Comparison of ENCODE assay signal across 25 cellular contexts in genomic region chr19:55527197-55528029, GRCh38. TPM values are rescaled to one million over a fixed set of nuclear protein-coding genes. Genes with fewer than 3 reads are reported as not detected.
"Had no signal": no experiment of that assay in that cellular context is flagged by ENCODE, and none has a peak within 500 bp of the region (broad histone marks: within the 10 kb centered on the region; RNA-seq: fewer than 3 reads in every experiment).

No MANE protein-coding gene starts in this region.

- H3K9me3 ChIP-seq: ascending aorta, body of pancreas, MG63, Peyer's patch, SJCRH30, SK-N-SH had no signal

- DNase-seq: activated CD4-positive, alpha-beta T cell treated with anti-CD3 and anti-CD28 coated beads for 48 hours; activated CD4-positive, alpha-beta T cell treated with anti-CD3 and anti-CD28 coated beads, Interleukin-2, amount 50 U/mL, for 4 hours; activated CD4-positive, CD25-positive, alpha-beta regulatory T cell treated with anti-CD3 and anti-CD28 coated beads, Interleukin-2, amount 50 U/mL, for 72 hours; activated CD8-positive, alpha-beta memory T cell treated with anti-CD3 and anti-CD28 coated beads, Interleukin-2, amount 50 U/mL, for 48 hours; activated CD8-positive, alpha-beta T cell treated with anti-CD3 and anti-CD28 coated beads, Interleukin-2, amount 10 ng/mL, durations not matched to agents 7 days and 5 days; activated effector memory CD4-positive, alpha-beta T cell treated with Interleukin-2 at 50 U/mL for 16 hours; activated naive CD4-positive, alpha-beta T cell; activated naive CD8-positive, alpha-beta T cell treated with anti-CD3 and anti-CD28 coated beads, Interleukin-2, amount 50 U/mL, for 24 hours; activated T-cell treated with anti-CD3 and anti-CD28 coated beads, Interleukin-2, amount 50 U/mL, for 1 hour; amniotic stem cell; MG63; NCI-H2107; NCI-H226; NCI-H526 treated with DMSO at 0.1 percent for 48 hours; NK-92 treated with Interleukin-12 subunit alpha and Interleukin-12 subunit beta, amount 100 ng/mL, for 24 hours; Peyer's patch; Right ventricle myocardium superior; T-helper 1 cell; WERI-Rb-1 had no signal

- H3K27ac ChIP-seq: ascending aorta, Peyer's patch had no signal

- H3K4me3 ChIP-seq: ascending aorta, body of pancreas, MG63, Peyer's patch, SJCRH30 had no signal

- ATAC-seq: activated CD8-positive, alpha-beta T cell treated with anti-CD3 and anti-CD28 coated beads, Interleukin-2, amount 10 ng/mL, durations not matched to agents 7 days and 5 days; activated naive CD8-positive, alpha-beta T cell treated with anti-CD3 and anti-CD28 coated beads, Interleukin-2, amount 50 U/mL, for 24 hours had no signal

- H3K9ac ChIP-seq: SK-N-SH had no signal

- H3K36me3 ChIP-seq: ascending aorta, MG63, Peyer's patch, SJCRH30, WERI-Rb-1 had no signal

- H3K27me3 ChIP-seq: body of pancreas, MG63, Peyer's patch, SJCRH30 had no signal

RNA-seq across cellular contexts. Expression of gene SBK2, which starts 9.5 kb away (rescaled TPM):
- total RNA-seq: activated CD8-positive, alpha-beta T cell treated with anti-CD3 and anti-CD28 coated beads, Interleukin-2, amount 10 ng/mL, durations not matched to agents 7 days and 5 days; ascending aorta; body of pancreas; NCI-H460; Peyer's patch; T-helper 2 cell treated with Interferon-gamma antibody and Interleukin-4, amounts not matched to agents 100 ng/mL and 5 ng/mL, for 36 hours had no signal

RNA-seq across cellular contexts. Expression of gene SBK3, which starts 17.9 kb away (rescaled TPM):
- total RNA-seq: activated CD8-positive, alpha-beta T cell treated with anti-CD3 and anti-CD28 coated beads, Interleukin-2, amount 10 ng/mL, durations not matched to agents 7 days and 5 days; ascending aorta; body of pancreas; T-helper 2 cell treated with Interferon-gamma antibody and Interleukin-4, amounts not matched to agents 100 ng/mL and 5 ng/mL, for 36 hours had no signal
